Comparison of ENCODE assay signal across 1 cellular context in genomic region chr5:151003503-151003860, GRCh38.
TF ChIP-seq lines count a peak whose summit lies in the region.

No MANE protein-coding gene starts in this region.

TF ChIP-seq in HepG2, 621 proteins besides CTCF, POLR2A, EP300 and RAD21 (continued from another document):
- no peak for TF ChIP-seq ZUFSP (CRISPR knock-in tag; IDR thresholded peaks at IDR 0.05; ENCODE audit: borderline replicate concordance)
- TF ChIP-seq ZNF687 (CRISPR knock-in tag; IDR thresholded peaks at IDR 0.05), result no peak
- TF ChIP-seq ZFP82 (CRISPR knock-in tag; IDR thresholded peaks at IDR 0.05; ENCODE audit: borderline replicate concordance), result no peak
- TF ChIP-seq E2F2 (CRISPR knock-in tag; IDR thresholded peaks at IDR 0.05; ENCODE audit: borderline replicate concordance), result no peak
- TF ChIP-seq DNMT1 (CRISPR knock-in tag; IDR thresholded peaks at IDR 0.05), result no peak
- no peak for TF ChIP-seq ZNF747 (CRISPR knock-in tag; IDR thresholded peaks at IDR 0.05; ENCODE audit: borderline replicate concordance)
